1 cellular context compared by ENCODE assay signal in the genomic region with DNA sequence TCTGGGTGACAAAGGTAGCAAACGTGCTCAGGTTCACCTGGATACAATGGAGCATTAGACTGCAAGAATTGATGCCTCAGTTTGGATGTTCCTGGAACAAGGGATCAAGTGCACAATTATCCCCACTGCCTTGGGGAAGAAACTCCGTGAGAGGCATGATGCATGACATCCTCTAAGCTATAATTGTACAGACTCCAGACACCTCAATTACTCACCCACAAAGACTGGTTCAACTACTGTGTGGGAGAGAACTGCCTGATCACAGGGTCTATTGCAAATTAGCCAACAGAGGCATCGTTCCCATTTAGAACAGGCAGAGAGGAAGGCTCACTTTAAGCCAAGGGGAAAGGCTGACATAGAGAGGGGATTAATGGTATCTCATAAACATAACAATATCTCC.
TF ChIP-seq lines count a peak whose summit lies in the region.

No MANE protein-coding gene starts in this region.

TF ChIP-seq in H1, 55 proteins besides CTCF, POLR2A, EP300 and RAD21 (continued from another document):
- TF ChIP-seq RBBP5 (IDR thresholded peaks at IDR 0.05; ENCODE audit: borderline replicate concordance, low read depth, low read length) (no peak), NANOG (IDR thresholded peaks at IDR 0.05; ENCODE audit: insufficient read depth, low read depth, low read length, poor library complexity, severe bottlenecking) (no peak), SUZ12 (IDR thresholded peaks at IDR 0.05; ENCODE audit: low read length) (no peak)
TF ChIP-seq in H1: peak in this region for 0.
